In genomic region chr4:88457307-88458090, GRCh38 we compare ENCODE assay signal across 8 cellular contexts. TPM values are rescaled to one million over a fixed set of nuclear protein-coding genes. Genes with fewer than 3 reads are reported as not detected.
A peak's percentile ranks its signal among the peaks of the same experiment; 100 is the strongest.
DNase-seq lines count a peak whose midpoint lies in the region; ATAC-seq and TF ChIP-seq lines count a peak whose summit lies in the region.

No MANE protein-coding gene starts in this region.

- WGBS in iPS DF 6.9 (ENCODE audit: insufficient coverage, insufficient read length), result no CpG with 5 or more reads among the region's 74 CpGs

- H3K27me3 Mint-ChIP-seq in activated naive CD8-positive, alpha-beta T cell treated with anti-CD3 and anti-CD28 coated beads, Interleukin-2, amount 10 ng/mL, durations not matched to agents 7 days and 5 days, result no peaks in the 10 kb centered on the region

- no peak for TF ChIP-seq POLR2A in GM18505 (IDR thresholded peaks at IDR 0.05; ENCODE audit: borderline replicate concordance, extremely low read depth, insufficient read depth, insufficient read length)

- H3K4me1 Mint-ChIP-seq in activated naive CD8-positive, alpha-beta T cell treated with anti-CD3 and anti-CD28 coated beads, Interleukin-2, amount 10 ng/mL, durations not matched to agents 7 days and 5 days, result peaks cover 38% of the 10 kb centered on the region

- H3K36me3 Mint-ChIP-seq in activated naive CD8-positive, alpha-beta T cell treated with anti-CD3 and anti-CD28 coated beads, Interleukin-2, amount 10 ng/mL, durations not matched to agents 7 days and 5 days, result peaks cover 26% of the 10 kb centered on the region

- H3K4me3 ChIP-seq in HAP-1, result peak overlapping the region; percentile 36
- H3K4me3 ChIP-seq in iPS DF 6.9 (ENCODE audit: low read length), result peak overlapping the region; percentile 53
- peak overlapping the region; percentile 55 for H3K4me3 ChIP-seq in skeletal muscle cell (ENCODE audit: low read depth, low read length)

- H3K36me3 ChIP-seq in HAP-1 (replicated peaks) (no peaks in the 10 kb centered on the region), iPS DF 6.9 (ENCODE audit: control insufficient read depth, insufficient read depth, low read length) (no peaks in the 10 kb centered on the region)

- H3K9me3 ChIP-seq in HAP-1, result no peaks in the 10 kb centered on the region
- no peaks in the 10 kb centered on the region for H3K9me3 ChIP-seq in iPS DF 6.9 (ENCODE audit: control insufficient read depth, insufficient read depth, low read length)

- DNase-seq in HAP-1 (ENCODE audit: low spot score in 2 of 2) (peak in 1 of 2 experiments; percentile 50), NCI-H345 (lab: John Stamatoyannopoulos, UW) (peak; percentile 34), iPS DF 6.9 (ENCODE audit: low read depth, low spot score) (peak; percentile 16), skeletal muscle cell (ENCODE audit: low read depth) (no peak), foreskin melanocyte (no peak), amniotic stem cell (lab: John Stamatoyannopoulos, UW) (no peak)
- DNase-seq in activated naive CD8-positive, alpha-beta T cell treated with anti-CD3 and anti-CD28 coated beads, Interleukin-2, amount 10 ng/mL, durations not matched to agents 7 days and 5 days, result no peak

- no peak overlapping the region for H3K27ac ChIP-seq in iPS DF 6.9 (ENCODE audit: low read length)

- peaks cover 17% of the 10 kb centered on the region for H3K4me1 ChIP-seq in HAP-1
- no peaks in the 10 kb centered on the region for H3K4me1 ChIP-seq in iPS DF 6.9 (ENCODE audit: control insufficient read depth, insufficient read depth, low read length)

- peak overlapping the region; percentile 99 for H3K27ac Mint-ChIP-seq in activated naive CD8-positive, alpha-beta T cell treated with anti-CD3 and anti-CD28 coated beads, Interleukin-2, amount 10 ng/mL, durations not matched to agents 7 days and 5 days

- H3K9me3 Mint-ChIP-seq in activated naive CD8-positive, alpha-beta T cell treated with anti-CD3 and anti-CD28 coated beads, Interleukin-2, amount 10 ng/mL, durations not matched to agents 7 days and 5 days, result peaks cover 2% of the 10 kb centered on the region

- peaks cover 6% of the 10 kb centered on the region; the same call in 1 of the 2 replicates for H3K27me3 ChIP-seq in HAP-1 (ENCODE audit: low read depth)
- peaks cover 2% of the 10 kb centered on the region; the same call in 1 of the 2 replicates for H3K27me3 ChIP-seq in iPS DF 6.9 (ENCODE audit: control insufficient read depth, insufficient read depth, low read length)

- peak overlapping the region; percentile 97 for H3K4me3 Mint-ChIP-seq in activated naive CD8-positive, alpha-beta T cell treated with anti-CD3 and anti-CD28 coated beads, Interleukin-2, amount 10 ng/mL, durations not matched to agents 7 days and 5 days

- in situ Hi-C loops in HAP-1 (cut with MboI; ENCODE audit: low sequenced_read_pairs), result no loop called here

- POLR2A ChIA-PET in activated naive CD8-positive, alpha-beta T cell treated with anti-CD3 and anti-CD28 coated beads, Interleukin-2, amount 10 ng/mL, durations not matched to agents 7 days and 5 days (lab: Charles Lee), result interaction anchor here (0.6 to 5.0 kb wide), 26 partner anchors 8 to 1066 kb away, joined by 3 to 67 read pairs (median 4); partner anchors contain the start of genes HERC6, HSD17B11 and PPM1K

- peak; percentile 47 for ATAC-seq in GM18505 (IDR thresholded peaks at IDR 0.05; ENCODE audit: unreplicated experiment)
- ATAC-seq in activated naive CD8-positive, alpha-beta T cell treated with anti-CD3 and anti-CD28 coated beads, Interleukin-2, amount 10 ng/mL, durations not matched to agents 7 days and 5 days (ENCODE audit: low read depth), result peak; percentile 51

RNA-seq across cellular contexts. Expression of gene HERC5, which starts 0.6 kb away (rescaled TPM):
- total RNA-seq in activated naive CD8-positive, alpha-beta T cell treated with anti-CD3 and anti-CD28 coated beads, Interleukin-2, amount 10 ng/mL, durations not matched to agents 7 days and 5 days, result 10 to 100 TPM; 44.8 to 46.5 TPM

Comparison
In these comparisons a context has a peak if more than half of its experiments do, and no peak if none do; other contexts are left out.
1. DNase-seq: peak in NCI-H345 (single experiment) and iPS DF 6.9 (single experiment); none in activated naive CD8-positive, alpha-beta T cell treated with anti-CD3 and anti-CD28 coated beads, Interleukin-2, amount 10 ng/mL, durations not matched to agents 7 days and 5 days (single experiment), skeletal muscle cell (single experiment), foreskin melanocyte (single experiment) and amniotic stem cell (single experiment).
2. Peak in every context shown above with its lines, with median percentiles within 50 percentile points of each other: H3K4me3 ChIP-seq.